8 cellular contexts compared by ENCODE assay signal in genomic region chr18:24488824-24489493, GRCh38. TPM values are rescaled to one million over a fixed set of nuclear protein-coding genes. Genes with fewer than 3 reads are reported as not detected.
DNase-seq lines count a peak whose midpoint lies in the region; ATAC-seq and TF ChIP-seq lines count a peak whose summit lies in the region.

No MANE protein-coding gene starts in this region.

- H3K4me3 ChIP-seq in HFF-Myc (replicated peaks; ENCODE audit: low read depth, low read length) (no peak overlapping the region), dorsolateral prefrontal cortex (no peak overlapping the region)

- DNase-seq in Caki2 (ENCODE audit: low read depth) (peak; percentile 30), HFF-Myc (ENCODE audit: extremely low read depth, low read depth) (peak; percentile 33), OCI-M2 (lab: John Stamatoyannopoulos, UW; ENCODE audit: unreplicated experiment) (peak; percentile 45), dorsolateral prefrontal cortex (no peak), midbrain (lab: John Stamatoyannopoulos, UW) (peak; percentile 68), omental fat pad (ENCODE audit: low spot score) (no peak)
- no peak for DNase-seq in activated CD4-positive, CD25-positive, alpha-beta regulatory T cell (lab: John Stamatoyannopoulos, UW)

- no peak overlapping the region for H3K27ac ChIP-seq in dorsolateral prefrontal cortex

- TF ChIP-seq CTCF in HFF-Myc (IDR thresholded peaks at IDR 0.05; ENCODE audit: low read depth, low read length, missing control alignments) (peak; percentile 65), dorsolateral prefrontal cortex (IDR thresholded peaks at IDR 0.05 in 54 of 56, conservative IDR thresholded peaks at IDR 0.05 in 2 of 56; ENCODE audit: low read depth in 1 of 56, partially characterized antibody in 56 of 56) (peak; percentile 77 to 96 (median 89)), omental fat pad (IDR thresholded peaks at IDR 0.05) (no peak)

- no peaks in the 10 kb centered on the region for H3K27me3 ChIP-seq in dorsolateral prefrontal cortex

- in situ Hi-C loops in Caki2 (cut with HindIII; ENCODE audit: low pct_unique_long_range_greater_than_20kb, low sequenced_read_pairs): no loop called here

- ATAC-seq in HG03280 (IDR thresholded peaks at IDR 0.05; ENCODE audit: unreplicated experiment) (no peak), omental fat pad (ENCODE audit: low FRiP score) (no peak)

- intact Hi-C loops in dorsolateral prefrontal cortex (cut with DNase I): loop anchor here (2.0 to 10.0 kb wide), 3 partner anchors 54 to 238 kb away; no protein-coding TSS in a partner anchor

RNA-seq across cellular contexts. Expression of gene HRH4, which starts 28.5 kb away (rescaled TPM):
- total RNA-seq in Caki2 (2014; rRNA removed; shearing (Covaris generic); ENCODE audit: low replicate concordance): not detected in 2 replicates
- 1 to 10 TPM in 3 of 120 experiments, under 1 TPM in 39, not detected in 78; 0.11 to 1.3 (median 0.38) TPM for total RNA-seq in dorsolateral prefrontal cortex
- under 1 TPM in 1 of 4 donors, not detected in 3; 0.84 TPM for total RNA-seq in omental fat pad

Comparison
In these comparisons a context has a peak if more than half of its experiments do, and no peak if none do; other contexts are left out.
1. DNase-seq: peak in Caki2 (single experiment), HFF-Myc (single experiment), OCI-M2 (single experiment) and midbrain (single experiment); none in dorsolateral prefrontal cortex (0 of 10), omental fat pad (single experiment) and activated CD4-positive, CD25-positive, alpha-beta regulatory T cell (0 of 4).
2. CTCF ChIP-seq: peak in HFF-Myc (single experiment) and dorsolateral prefrontal cortex (56 of 56); none in omental fat pad (0 of 3).